23 cellular contexts compared by ENCODE assay signal in the genomic region with DNA sequence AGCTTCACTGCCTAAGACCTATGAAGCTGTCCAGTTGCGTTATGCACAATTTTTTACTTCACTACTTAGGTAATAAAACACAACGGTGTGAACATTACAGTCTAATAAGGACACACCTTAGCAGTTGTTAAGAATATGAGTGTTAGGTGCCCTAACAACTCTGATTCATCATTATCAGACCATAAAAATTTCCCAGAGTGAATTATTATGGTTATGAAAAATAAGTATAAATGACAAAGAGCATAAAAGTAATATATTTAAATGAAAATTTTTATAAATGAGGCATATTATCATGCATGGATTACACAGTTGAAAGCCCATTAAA.
DNase-seq lines count a peak whose midpoint lies in the region; ATAC-seq and TF ChIP-seq lines count a peak whose summit lies in the region.
"Had no signal": no experiment of that assay in that cellular context is flagged by ENCODE, and none has a peak within 500 bp of the region (broad histone marks: within the 10 kb centered on the region; RNA-seq: fewer than 3 reads in every experiment).

No MANE protein-coding gene starts in this region.

- TF ChIP-seq POLR2A in breast epithelium (IDR thresholded peaks at IDR 0.05), result no peak
- TF ChIP-seq POLR2A in gastrocnemius medialis (IDR thresholded peaks at IDR 0.05), result no peak

- no peaks in the 10 kb centered on the region for H3K9me3 Mint-ChIP-seq in MCF 10A (ENCODE audit: unreplicated experiment)
- H3K9me3 Mint-ChIP-seq: activated B cell treated with CpG ODN at 0.5 μM for 24 hours; T-helper 1 cell treated with Interleukin-12 subunit alpha and Interleukin-12 subunit beta and Interleukin-4 antibody, amounts not matched to agents 30 μg/mL and 1 μg/mL, for 36 hours had no signal

- TF ChIP-seq CTCF in MCF 10A (IDR thresholded peaks at IDR 0.05; ENCODE audit: unreplicated experiment) (no peak), breast epithelium (IDR thresholded peaks at IDR 0.05) (no peak), brain microvascular endothelial cell (IDR thresholded peaks at IDR 0.05; ENCODE audit: low read depth, low read length, missing control alignments) (no peak), lower lobe of right lung (IDR thresholded peaks at IDR 0.05) (no peak), gastrocnemius medialis (IDR thresholded peaks at IDR 0.05 in 4 of 5, conservative IDR thresholded peaks at IDR 0.05 in 1 of 5) (no peak)

- peak overlapping the region; percentile 78 for H3K27ac Mint-ChIP-seq in MCF 10A (ENCODE audit: low read depth, unreplicated experiment)
- H3K27ac Mint-ChIP-seq: activated B cell treated with CpG ODN at 0.5 μM for 24 hours; activated CD8-positive, alpha-beta T cell treated with anti-CD3 and anti-CD28 coated beads, Interleukin-2, amount 10 ng/mL, durations not matched to agents 7 days and 5 days; CD4-positive, CD25-positive, alpha-beta regulatory T cell; stimulated activated naive CD8-positive, alpha-beta T cell treated with anti-CD3 and anti-CD28 coated beads, Interleukin-15, Interleukin-2, amounts not matched to agents 100 ng/mL and 50 ng/mL, for 24 hours; T-helper 1 cell treated with Interleukin-12 subunit alpha and Interleukin-12 subunit beta and Interleukin-4 antibody, amounts not matched to agents 30 μg/mL and 1 μg/mL, for 36 hours had no signal

- H3K4me1 Mint-ChIP-seq in MCF 10A (ENCODE audit: insufficient read depth, unreplicated experiment), result peaks cover 38% of the 10 kb centered on the region
- H3K4me1 Mint-ChIP-seq: activated B cell treated with CpG ODN at 0.5 μM for 24 hours had no signal

- in situ Hi-C loops in brain microvascular endothelial cell (cut with HindIII; ENCODE audit: low pct_ligation_motif_present, low sequenced_read_pairs), result no loop called here
- in situ Hi-C loops in gastrocnemius medialis (cut with MboI; ENCODE audit: low sequenced_read_pairs in 4 of 4), result no loop called here

- POLR2A ChIA-PET in MCF 10A (lab: Yijun Ruan, JAX), result no interaction called here

- no TSS peak for BruUV-seq in MCF 10A (replicated peaks; lab: Mats Ljungman, UMichigan)

- no peaks in the 10 kb centered on the region for H3K36me3 ChIP-seq in breast epithelium
- no peaks in the 10 kb centered on the region for H3K36me3 ChIP-seq in brain microvascular endothelial cell (replicated peaks)
- H3K36me3 ChIP-seq in lower lobe of right lung, result no peaks in the 10 kb centered on the region
- H3K36me3 ChIP-seq in gastrocnemius medialis, result no peaks in the 10 kb centered on the region
- H3K36me3 ChIP-seq: esophagus squamous epithelium, ovary, upper lobe of left lung had no signal

- H3K4me3 ChIP-seq in breast epithelium, result no peak overlapping the region
- no peak overlapping the region for H3K4me3 ChIP-seq in brain microvascular endothelial cell (ENCODE audit: low read depth, low read length)
- H3K4me3 ChIP-seq in lower lobe of right lung, result no peak overlapping the region
- H3K4me3 ChIP-seq in gastrocnemius medialis, result no peak overlapping the region
- H3K4me3 ChIP-seq: esophagus squamous epithelium, ovary, upper lobe of left lung had no signal

- H3K27me3 ChIP-seq in breast epithelium (no peaks in the 10 kb centered on the region), brain microvascular endothelial cell (replicated peaks) (no peaks in the 10 kb centered on the region), lower lobe of right lung (ENCODE audit: low read depth) (no peaks in the 10 kb centered on the region), gastrocnemius medialis (no peaks in the 10 kb centered on the region)
- H3K27me3 ChIP-seq: esophagus squamous epithelium, ovary, upper lobe of left lung had no signal

- peak overlapping the region; percentile 64 for H3K4me3 Mint-ChIP-seq in MCF 10A (ENCODE audit: unreplicated experiment)
- H3K4me3 Mint-ChIP-seq: activated B cell treated with CpG ODN at 0.5 μM for 24 hours; CD4-positive, CD25-positive, alpha-beta regulatory T cell; T-helper 1 cell treated with Interleukin-12 subunit alpha and Interleukin-12 subunit beta and Interleukin-4 antibody, amounts not matched to agents 30 μg/mL and 1 μg/mL, for 36 hours had no signal

- CTCF ChIA-PET in MCF 10A (lab: Yijun Ruan, JAX), result interaction anchor here (1.1 kb wide), 1 partner anchor 1393 kb away, joined by 3 read pairs; no protein-coding TSS in a partner anchor

- H3K9me3 ChIP-seq in breast epithelium (no peaks in the 10 kb centered on the region), lower lobe of right lung (no peaks in the 10 kb centered on the region), gastrocnemius medialis (no peaks in the 10 kb centered on the region)
- H3K9me3 ChIP-seq: esophagus squamous epithelium, ovary, upper lobe of left lung had no signal

- no peaks in the 10 kb centered on the region for H3K27me3 Mint-ChIP-seq in MCF 10A (ENCODE audit: insufficient read depth, unreplicated experiment)
- H3K27me3 Mint-ChIP-seq: activated B cell treated with CpG ODN at 0.5 μM for 24 hours; stimulated activated naive CD8-positive, alpha-beta T cell treated with anti-CD3 and anti-CD28 coated beads, Interleukin-15, Interleukin-2, amounts not matched to agents 100 ng/mL and 50 ng/mL, for 24 hours had no signal

- no peak for ATAC-seq in lower lobe of right lung
- ATAC-seq in gastrocnemius medialis, result no peak
- ATAC-seq: sciatic nerve had no signal

- intact Hi-C loops in MCF 10A (cut with micrococcal nuclease) (no loop called here), breast epithelium (cut with DNase I; ENCODE audit: low total_unique reads) (no loop called here), lower lobe of right lung (cut with DNase I) (no loop called here), gastrocnemius medialis (cut with DNase I; ENCODE audit: low total_unique reads) (no loop called here)

- DNase-seq in MCF 10A (ENCODE audit: unreplicated experiment), result no peak
- no peak for DNase-seq in breast epithelium (ENCODE audit: low spot score in 2 of 2)
- DNase-seq in brain microvascular endothelial cell, result peak; percentile 34
- DNase-seq in lower lobe of right lung, result no peak
- no peak for DNase-seq in iPS-NIHi7 (ENCODE audit: extremely low spot score)
- DNase-seq in ureter (ENCODE audit: low spot score), result no peak
- no peak for DNase-seq in gastrocnemius medialis
- DNase-seq in HuH-7 (ENCODE audit: low spot score), result no peak
- DNase-seq: ACHN; activated B cell treated with CpG ODN at 0.5 μM for 24 hours; caudate nucleus; CD4-positive, CD25-positive, alpha-beta regulatory T cell; esophagus squamous epithelium; NCI-H1105 treated with DMSO at 0.1 percent for 48 hours; NCI-H2107; NCI-H526 treated with DMSO at 0.1 percent for 48 hours; ovary; SHP77 treated with DMSO at 0.1 percent for 48 hours; upper lobe of left lung had no signal

- H3K4me1 ChIP-seq in breast epithelium (no peaks in the 10 kb centered on the region), lower lobe of right lung (peaks cover 10% of the 10 kb centered on the region), gastrocnemius medialis (no peaks in the 10 kb centered on the region)

- H3K27ac ChIP-seq in breast epithelium (no peak overlapping the region), brain microvascular endothelial cell (peak overlapping the region; percentile 97), lower lobe of right lung (peak overlapping the region; percentile 1), gastrocnemius medialis (no peak overlapping the region)
- H3K27ac ChIP-seq: esophagus squamous epithelium, ovary had no signal

- H3K36me3 Mint-ChIP-seq in MCF 10A (ENCODE audit: insufficient read depth, unreplicated experiment), result no peaks in the 10 kb centered on the region
- H3K36me3 Mint-ChIP-seq: CD4-positive, CD25-positive, alpha-beta regulatory T cell had no signal

Comparison
In these comparisons a context has a peak if more than half of its experiments do, and no peak if none do; other contexts are left out.
1. H3K27ac ChIP-seq: peak in brain microvascular endothelial cell (single experiment) and lower lobe of right lung (single experiment); none in breast epithelium (0 of 2) and gastrocnemius medialis (0 of 4).